8 cellular contexts compared by ENCODE assay signal in the genomic region with DNA sequence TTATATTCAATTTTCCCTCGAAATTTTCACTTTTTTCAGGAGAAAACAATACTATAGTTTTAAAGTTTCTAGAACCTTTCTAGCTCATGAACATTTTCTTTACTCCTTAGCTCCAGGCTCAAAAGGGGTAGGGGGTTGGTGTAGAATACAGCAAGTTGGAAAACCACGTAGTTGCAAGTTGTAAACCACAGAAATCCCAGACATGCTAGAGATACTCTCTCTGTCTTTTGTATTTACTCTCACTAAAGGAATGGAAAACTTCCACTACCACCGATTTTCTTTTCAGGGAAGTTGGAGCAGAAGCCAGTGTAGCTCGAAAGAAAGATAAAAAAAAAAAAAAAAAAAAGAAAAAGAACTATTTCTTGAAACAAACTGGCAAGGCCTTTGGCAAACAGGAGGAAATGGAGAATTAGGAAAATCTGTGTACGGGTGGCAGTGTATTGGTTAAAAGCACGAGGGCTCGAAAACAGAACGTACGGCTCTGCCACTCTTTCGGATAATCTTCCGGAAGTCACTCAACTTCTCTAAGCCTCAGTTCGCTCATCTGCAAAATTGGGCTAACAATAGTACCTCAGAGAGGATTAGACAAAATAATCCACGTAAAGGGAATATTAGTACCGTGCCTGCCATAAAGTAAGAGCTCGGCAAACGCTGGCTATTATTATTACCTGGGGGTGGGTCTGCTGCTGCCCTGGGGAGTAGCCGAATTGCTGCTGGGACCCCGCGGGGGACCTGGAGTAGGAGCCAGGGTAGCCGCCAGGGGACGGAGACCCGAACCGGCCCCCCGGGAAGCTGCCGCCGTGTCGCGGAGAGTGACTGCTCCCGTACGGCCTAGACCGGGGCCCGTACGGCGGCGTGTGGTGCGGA. TPM values are rescaled to one million over a fixed set of nuclear protein-coding genes. Genes with fewer than 3 reads are reported as not detected.
DNase-seq lines count a peak whose midpoint lies in the region; ATAC-seq and FAIRE-seq lines count a peak whose summit lies in the region.

No MANE protein-coding gene starts in this region.

- peaks cover 14% of the 10 kb centered on the region for H3K36me3 ChIP-seq in mesodermal cell (ENCODE audit: control insufficient read depth, insufficient read depth, low read length)

- no peaks in the 10 kb centered on the region for H3K4me1 ChIP-seq in mesodermal cell (ENCODE audit: control insufficient read depth, insufficient read depth, low read length, poor library complexity, severe bottlenecking)

- peak overlapping the region; percentile 97 for H3K27ac Mint-ChIP-seq in stimulated activated naive CD8-positive, alpha-beta T cell treated with anti-CD3 and anti-CD28 coated beads, Interleukin-15, Interleukin-2, amounts not matched to agents 100 ng/mL and 50 ng/mL, for 24 hours

- peak; percentile 4 for FAIRE-seq in RCC 7860 (lab: Jason Lieb, UNC)

- peak overlapping the region; percentile 94 for H3K4me3 Mint-ChIP-seq in stimulated activated naive CD8-positive, alpha-beta T cell treated with anti-CD3 and anti-CD28 coated beads, Interleukin-15, Interleukin-2, amounts not matched to agents 100 ng/mL and 50 ng/mL, for 24 hours

- 0% methylated on average over 20 to 26 of the region's 36 CpGs for WGBS in mesodermal cell (ENCODE audit: insufficient coverage in 2 of 2), 2 experiments

- H3K4me3 ChIP-seq in mesodermal cell (ENCODE audit: extremely low read depth, insufficient read depth, low read length, poor library complexity, severe bottlenecking) = peak overlapping the region; percentile 93

- H3K36me3 Mint-ChIP-seq in stimulated activated naive CD8-positive, alpha-beta T cell treated with anti-CD3 and anti-CD28 coated beads, Interleukin-15, Interleukin-2, amounts not matched to agents 100 ng/mL and 50 ng/mL, for 24 hours (ENCODE audit: low read depth) = peaks cover 17% of the 10 kb centered on the region

- H3K9me3 Mint-ChIP-seq in stimulated activated naive CD8-positive, alpha-beta T cell treated with anti-CD3 and anti-CD28 coated beads, Interleukin-15, Interleukin-2, amounts not matched to agents 100 ng/mL and 50 ng/mL, for 24 hours = no peaks in the 10 kb centered on the region

- ATAC-seq in stimulated activated naive CD8-positive, alpha-beta T cell treated with anti-CD3 and anti-CD28 coated beads, Interleukin-15, Interleukin-2, amounts not matched to agents 100 U/mL and 50 U/mL, for 24 hours = no peak
- peak; percentile 47 for ATAC-seq in HG02938 (IDR thresholded peaks at IDR 0.05; ENCODE audit: unreplicated experiment)

- H3K27ac ChIP-seq in mesodermal cell (ENCODE audit: low read depth, low read length, severe bottlenecking) = peak overlapping the region; percentile 89

- H3K4me1 Mint-ChIP-seq in stimulated activated naive CD8-positive, alpha-beta T cell treated with anti-CD3 and anti-CD28 coated beads, Interleukin-15, Interleukin-2, amounts not matched to agents 100 ng/mL and 50 ng/mL, for 24 hours (ENCODE audit: low read depth) = peaks cover 39% of the 10 kb centered on the region

- no peaks in the 10 kb centered on the region for H3K9me3 ChIP-seq in mesodermal cell (ENCODE audit: control insufficient read depth, low read length)

- H3K27me3 Mint-ChIP-seq in stimulated activated naive CD8-positive, alpha-beta T cell treated with anti-CD3 and anti-CD28 coated beads, Interleukin-15, Interleukin-2, amounts not matched to agents 100 ng/mL and 50 ng/mL, for 24 hours = peaks cover 8% of the 10 kb centered on the region

- DNase-seq in stimulated activated naive CD8-positive, alpha-beta T cell treated with anti-CD3 and anti-CD28 coated beads, Interleukin-15, Interleukin-2, amounts not matched to agents 100 U/mL and 50 U/mL, for 24 hours = no peak
- DNase-seq in RCC 7860 (ENCODE audit: low spot score) (no peak), NCI-H2227 (lab: John Stamatoyannopoulos, UW; ENCODE audit: unreplicated experiment) (no peak), NCI-H446 (lab: John Stamatoyannopoulos, UW) (no peak)
- peak; percentile 1 for DNase-seq in effector CD4-positive, alpha-beta T cell

RNA-seq across cellular contexts. Expression of a gene that starts 0.6 kb away (rescaled TPM):
- polyA plus RNA-seq in mesodermal cell (2013, experiment 1 of 2) = 45.3 TPM
- polyA plus RNA-seq in mesodermal cell (2013, experiment 2 of 2) = 48.8 TPM

RNA-seq across cellular contexts. Expression of a gene that starts 1.0 kb away (rescaled TPM):
- polyA plus RNA-seq in mesodermal cell (2013, experiment 1 of 2) = 8.8 TPM
- 5.5 TPM for polyA plus RNA-seq in mesodermal cell (2013, experiment 2 of 2)
